In genomic region chr11:66694056-66694410, GRCh38 we compare ENCODE assay signal across 10 cellular contexts. TPM values are rescaled to one million over a fixed set of nuclear protein-coding genes. Genes with fewer than 3 reads are reported as not detected.
DNase-seq lines count a peak whose midpoint lies in the region; TF ChIP-seq lines count a peak whose summit lies in the region.
"Had no signal": no experiment of that assay in that cellular context is flagged by ENCODE, and none has a peak within 500 bp of the region (broad histone marks: within the 10 kb centered on the region; RNA-seq: fewer than 3 reads in every experiment).

No MANE protein-coding gene starts in this region.

- H3K27ac ChIP-seq in VCaP, result peak overlapping the region; percentile 54; the same call in 1 of the 2 replicates
- H3K27ac ChIP-seq: A549, HL-60 had no signal

- intact Hi-C loops in posterior vena cava (cut with DNase I), result loop anchor here in 1 of 2 donors (5.0 kb wide), 1 partner anchor 138 kb away; no protein-coding TSS in a partner anchor

- DNase-seq in M059J (ENCODE audit: low read depth) (peak; percentile 57), cerebellum (ENCODE audit: low spot score) (peak; percentile 53), posterior vena cava (ENCODE audit: low spot score) (peak; percentile 76), pons (ENCODE audit: low spot score) (no peak)
- no peak for DNase-seq in effector CD4-positive, alpha-beta T cell
- no peak for DNase-seq in activated CD4-positive, alpha-beta T cell treated with anti-CD3 and anti-CD28 coated beads, Interleukin-2, amount 50 U/mL, for 48 hours

- no peak for TF ChIP-seq CTCF in VCaP (conservative IDR thresholded peaks at IDR 0.05)

RNA-seq across cellular contexts. Expression of gene RBM4B, which starts 16.3 kb away (rescaled TPM):
- total RNA-seq in M059J (2014; rRNA removed; shearing (Covaris generic)), result 25.7 and 27.3 TPM in 2 replicates
- total RNA-seq in cerebellum (73.9 TPM), posterior vena cava (10 to 100 TPM in 1 of 2 donors, 1 to 10 TPM in 1; 9.0 to 10.2 TPM)

RNA-seq across cellular contexts. Expression of gene SPTBN2, which starts 35.0 kb away (rescaled TPM):
- 2.1 and 11.4 TPM in 2 replicates for total RNA-seq in M059J (2014; rRNA removed; shearing (Covaris generic))
- total RNA-seq in cerebellum (93.8 TPM), posterior vena cava (1 to 10 TPM; 4.2 to 5.9 TPM)
- total RNA-seq: CD4-positive, alpha-beta T cell had no signal

RNA-seq across cellular contexts. Expression of gene RBM4, which starts 55.5 kb away (rescaled TPM):
- 93.6 and 126 TPM in 2 replicates for total RNA-seq in M059J (2014; rRNA removed; shearing (Covaris generic))
- total RNA-seq in cerebellum, result 113 TPM
- total RNA-seq in posterior vena cava, result 10 to 100 TPM; 63.4 to 68.9 TPM

Comparison
In these comparisons a context has a peak if more than half of its experiments do, and no peak if none do; other contexts are left out.
1. DNase-seq: peak in M059J (single experiment), cerebellum (single experiment) and posterior vena cava (single experiment); none in effector CD4-positive, alpha-beta T cell (single experiment), activated CD4-positive, alpha-beta T cell treated with anti-CD3 and anti-CD28 coated beads, Interleukin-2, amount 50 U/mL, for 48 hours (0 of 2) and pons (single experiment).